ENCODE assay signal across 11 cellular contexts in the genomic region with DNA sequence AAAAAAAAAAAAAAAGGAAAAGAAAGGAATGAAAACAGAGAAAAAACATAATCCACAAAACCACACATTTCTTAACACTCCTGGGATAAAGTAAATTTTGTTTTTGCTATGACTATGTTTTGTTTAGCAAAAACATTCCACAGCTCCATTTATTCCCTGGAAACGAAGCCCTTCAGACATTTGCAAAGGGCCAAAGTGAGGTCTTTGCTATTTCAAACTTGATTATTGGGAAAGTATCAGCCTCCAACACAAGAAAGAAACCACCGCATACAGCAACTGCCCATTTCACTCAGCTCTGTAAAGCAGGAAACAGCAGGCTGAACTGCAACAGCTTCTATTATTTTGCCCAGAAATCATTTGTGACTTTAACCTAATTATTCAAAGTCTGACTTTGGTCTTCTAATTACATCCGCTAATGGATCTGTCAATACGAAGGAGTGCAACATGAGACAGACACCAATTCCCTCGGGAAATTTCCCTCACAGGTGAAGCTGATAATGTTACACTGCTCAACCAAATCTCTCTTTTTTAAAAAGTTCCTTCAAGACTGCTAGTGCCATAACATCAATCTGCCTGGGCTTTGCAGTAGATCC.
DNase-seq lines count a peak whose midpoint lies in the region; ATAC-seq and TF ChIP-seq lines count a peak whose summit lies in the region.
"Had no signal": no experiment of that assay in that cellular context is flagged by ENCODE, and none has a peak within 500 bp of the region (broad histone marks: within the 10 kb centered on the region; RNA-seq: fewer than 3 reads in every experiment).

No MANE protein-coding gene starts in this region.

- no peak overlapping the region for H2AFZ ChIP-seq in SK-N-SH (ENCODE audit: low read depth)

- H3K9me3 ChIP-seq in SK-N-SH (no peaks in the 10 kb centered on the region; the same call in 1 of the 2 replicates), left lung (no peaks in the 10 kb centered on the region), stomach (no peaks in the 10 kb centered on the region)

- TF ChIP-seq EP300 in SK-N-SH (IDR thresholded peaks at IDR 0.05; ENCODE audit: borderline replicate concordance in 1 of 2, low read depth in 1 of 2, low read length in 1 of 2) (peak in 1 of 2 experiments; percentile 93; a peak in 2 of 4 replicates), stomach (IDR thresholded peaks at IDR 0.05) (no peak)

- ATAC-seq in left lung (peak; percentile 29), GM21423 (IDR thresholded peaks at IDR 0.05; ENCODE audit: unreplicated experiment) (no peak), GM18867 (IDR thresholded peaks at IDR 0.05; ENCODE audit: unreplicated experiment) (no peak), GM18498 (IDR thresholded peaks at IDR 0.05; ENCODE audit: unreplicated experiment) (no peak)

- H3K4me1 ChIP-seq in SK-N-SH (ENCODE audit: control insufficient read depth in 1 of 2, insufficient read depth in 2 of 2, low read depth in 1 of 2, low read length in 1 of 2) (peaks cover 6 to 40% of the 10 kb centered on the region in 2 experiments; a peak in 3 of 4 replicates), left lung (peaks cover 0 to 12% of the 10 kb centered on the region in 2 donors), stomach (peaks cover 0 to 24% (median 3%) of the 10 kb centered on the region in 4 donors)

- H3K9ac ChIP-seq in SK-N-SH, result no peak overlapping the region

- no peaks in the 10 kb centered on the region for H4K20me1 ChIP-seq in SK-N-SH (ENCODE audit: insufficient read depth)

- no peaks in the 10 kb centered on the region for H3K27me3 ChIP-seq in SK-N-SH (ENCODE audit: insufficient read depth)
- H3K27me3 ChIP-seq in left lung, result no peaks in the 10 kb centered on the region
- no peaks in the 10 kb centered on the region for H3K27me3 ChIP-seq in stomach

- no peaks in the 10 kb centered on the region for H3K9me2 ChIP-seq in SK-N-SH

- peaks cover 15% of the 10 kb centered on the region; the same call in 1 of the 2 replicates for H3K79me2 ChIP-seq in SK-N-SH (ENCODE audit: insufficient read depth)

- H3K4me2 ChIP-seq in SK-N-SH, result no peak overlapping the region

- H3K27ac ChIP-seq in SK-N-SH (ENCODE audit: low read depth in 2 of 2, low read length in 1 of 2) (peak overlapping the region in 1 of 2 experiments; percentile 96; a peak in 2 of 4 replicates), left lung (peak overlapping the region in 1 of 2 donors; percentile 60), stomach (peak overlapping the region in 1 of 5 donors; percentile 23)

- peak; percentile 19; the same call in 1 of the 2 replicates for TF ChIP-seq RAD21 in SK-N-SH (IDR thresholded peaks at IDR 0.05; ENCODE audit: low read length)

- CTCF ChIA-PET in SK-N-SH (lab: Yijun Ruan, JAX), result interaction anchor here (1.4 kb wide), 1 partner anchor 153 kb away, joined by 4 read pairs; no protein-coding TSS in a partner anchor

- POLR2A ChIA-PET in SK-N-SH (lab: Yijun Ruan, JAX), result interaction anchor here (0.8 to 1.4 kb wide), 4 partner anchors 20 to 75 kb away, joined by 3 to 11 read pairs (median 4); partner anchors contain the start of gene RFTN1

- H3K36me3 ChIP-seq in SK-N-SH (replicated peaks in 1 of 2; ENCODE audit: control insufficient read depth in 1 of 2, insufficient read depth in 2 of 2, low read length in 1 of 2), result peaks cover 0 to 2% of the 10 kb centered on the region in 2 experiments
- no peaks in the 10 kb centered on the region for H3K36me3 ChIP-seq in left lung
- no peaks in the 10 kb centered on the region for H3K36me3 ChIP-seq in stomach

- no peaks in the 10 kb centered on the region for H3F3A ChIP-seq in SK-N-SH (replicated peaks; ENCODE audit: insufficient read depth)

- H3K4me3 ChIP-seq in SK-N-SH (ENCODE audit: low read depth in 2 of 2, low read length in 1 of 2) (no peak overlapping the region), left lung (no peak overlapping the region), stomach (no peak overlapping the region)
- H3K4me3 ChIP-seq: coronary artery had no signal

- DNase-seq in AG20443 (ENCODE audit: low spot score), result peak; percentile 37
- DNase-seq in NCI-H1092 treated with DMSO at 0.1 percent for 48 hours (lab: John Stamatoyannopoulos, UW), result peak; percentile 64
- DNase-seq in SK-N-SH, result peak; percentile 36
- DNase-seq in left lung, result no peak
- no peak for DNase-seq in stomach
- DNase-seq: H7, NCI-H1694 treated with DMSO at 0.1 percent for 48 hours had no signal

- TF ChIP-seq CTCF in SK-N-SH (IDR thresholded peaks at IDR 0.05), result no peak
- no peak for TF ChIP-seq CTCF in left lung (IDR thresholded peaks at IDR 0.05)
- TF ChIP-seq CTCF in stomach (IDR thresholded peaks at IDR 0.05), result no peak

- no peak for TF ChIP-seq POLR2A in stomach (IDR thresholded peaks at IDR 0.05)

- intact Hi-C loops in left lung (cut with DNase I), result no loop called here
- intact Hi-C loops in stomach (cut with DNase I; ENCODE audit: low total_unique reads), result no loop called here

- 43% methylated on average over 5 of the region's 5 CpGs for WGBS in SK-N-SH (ENCODE audit: low lambda C conversion rate)
- 32 to 40% (median 37%) methylated on average over 5 of the region's 5 CpGs for WGBS in stomach, 5 donors

TF ChIP-seq in SK-N-SH, 30 proteins besides CTCF, POLR2A, EP300 and RAD21 (continues in another document):
- TF ChIP-seq FOSL2 (IDR thresholded peaks at IDR 0.05; ENCODE audit: borderline replicate concordance, low read depth) (no peak), MXI1 (IDR thresholded peaks at IDR 0.05; ENCODE audit: low read depth, low read length) (no peak), RXRA (IDR thresholded peaks at IDR 0.05; ENCODE audit: borderline replicate concordance, low read depth) (no peak), NFIC (IDR thresholded peaks at IDR 0.05; ENCODE audit: borderline replicate concordance) (no peak), TAF1 (IDR thresholded peaks at IDR 0.05; ENCODE audit: borderline replicate concordance, low read depth, low read length) (no peak), FOXM1 (IDR thresholded peaks at IDR 0.05; ENCODE audit: low read depth) (no peak), USF1 (IDR thresholded peaks at IDR 0.05; ENCODE audit: borderline replicate concordance, low read depth) (no peak), TCF12 (IDR thresholded peaks at IDR 0.05) (no peak), POLR2AphosphoS5 (IDR thresholded peaks at IDR 0.05; ENCODE audit: low read depth, low read length) (no peak), RCOR1 (IDR thresholded peaks at IDR 0.05; ENCODE audit: low read length) (peak; percentile 71; the same call in 1 of the 2 replicates)
- TF ChIP-seq, protein P1, sequence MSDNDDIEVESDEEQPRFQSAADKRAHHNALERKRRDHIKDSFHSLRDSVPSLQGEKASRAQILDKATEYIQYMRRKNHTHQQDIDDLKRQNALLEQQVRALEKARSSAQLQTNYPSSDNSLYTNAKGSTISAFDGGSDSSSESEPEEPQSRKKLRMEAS (IDR thresholded peaks at IDR 0.05; ENCODE audit: low read depth), result no peak
- TF ChIP-seq, protein P2, sequence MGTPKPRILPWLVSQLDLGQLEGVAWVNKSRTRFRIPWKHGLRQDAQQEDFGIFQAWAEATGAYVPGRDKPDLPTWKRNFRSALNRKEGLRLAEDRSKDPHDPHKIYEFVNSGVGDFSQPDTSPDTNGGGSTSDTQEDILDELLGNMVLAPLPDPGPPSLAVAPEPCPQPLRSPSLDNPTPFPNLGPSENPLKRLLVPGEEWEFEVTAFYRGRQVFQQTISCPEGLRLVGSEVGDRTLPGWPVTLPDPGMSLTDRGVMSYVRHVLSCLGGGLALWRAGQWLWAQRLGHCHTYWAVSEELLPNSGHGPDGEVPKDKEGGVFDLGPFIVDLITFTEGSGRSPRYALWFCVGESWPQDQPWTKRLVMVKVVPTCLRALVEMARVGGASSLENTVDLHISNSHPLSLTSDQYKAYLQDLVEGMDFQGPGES (IDR thresholded peaks at IDR 0.05; ENCODE audit: low read depth, low read length), result no peak
- TF ChIP-seq, protein P3, sequence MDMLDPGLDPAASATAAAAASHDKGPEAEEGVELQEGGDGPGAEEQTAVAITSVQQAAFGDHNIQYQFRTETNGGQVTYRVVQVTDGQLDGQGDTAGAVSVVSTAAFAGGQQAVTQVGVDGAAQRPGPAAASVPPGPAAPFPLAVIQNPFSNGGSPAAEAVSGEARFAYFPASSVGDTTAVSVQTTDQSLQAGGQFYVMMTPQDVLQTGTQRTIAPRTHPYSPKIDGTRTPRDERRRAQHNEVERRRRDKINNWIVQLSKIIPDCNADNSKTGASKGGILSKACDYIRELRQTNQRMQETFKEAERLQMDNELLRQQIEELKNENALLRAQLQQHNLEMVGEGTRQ (IDR thresholded peaks at IDR 0.05; ENCODE audit: borderline replicate concordance, low read depth, low read length), result no peak
- TF ChIP-seq, protein P4, sequence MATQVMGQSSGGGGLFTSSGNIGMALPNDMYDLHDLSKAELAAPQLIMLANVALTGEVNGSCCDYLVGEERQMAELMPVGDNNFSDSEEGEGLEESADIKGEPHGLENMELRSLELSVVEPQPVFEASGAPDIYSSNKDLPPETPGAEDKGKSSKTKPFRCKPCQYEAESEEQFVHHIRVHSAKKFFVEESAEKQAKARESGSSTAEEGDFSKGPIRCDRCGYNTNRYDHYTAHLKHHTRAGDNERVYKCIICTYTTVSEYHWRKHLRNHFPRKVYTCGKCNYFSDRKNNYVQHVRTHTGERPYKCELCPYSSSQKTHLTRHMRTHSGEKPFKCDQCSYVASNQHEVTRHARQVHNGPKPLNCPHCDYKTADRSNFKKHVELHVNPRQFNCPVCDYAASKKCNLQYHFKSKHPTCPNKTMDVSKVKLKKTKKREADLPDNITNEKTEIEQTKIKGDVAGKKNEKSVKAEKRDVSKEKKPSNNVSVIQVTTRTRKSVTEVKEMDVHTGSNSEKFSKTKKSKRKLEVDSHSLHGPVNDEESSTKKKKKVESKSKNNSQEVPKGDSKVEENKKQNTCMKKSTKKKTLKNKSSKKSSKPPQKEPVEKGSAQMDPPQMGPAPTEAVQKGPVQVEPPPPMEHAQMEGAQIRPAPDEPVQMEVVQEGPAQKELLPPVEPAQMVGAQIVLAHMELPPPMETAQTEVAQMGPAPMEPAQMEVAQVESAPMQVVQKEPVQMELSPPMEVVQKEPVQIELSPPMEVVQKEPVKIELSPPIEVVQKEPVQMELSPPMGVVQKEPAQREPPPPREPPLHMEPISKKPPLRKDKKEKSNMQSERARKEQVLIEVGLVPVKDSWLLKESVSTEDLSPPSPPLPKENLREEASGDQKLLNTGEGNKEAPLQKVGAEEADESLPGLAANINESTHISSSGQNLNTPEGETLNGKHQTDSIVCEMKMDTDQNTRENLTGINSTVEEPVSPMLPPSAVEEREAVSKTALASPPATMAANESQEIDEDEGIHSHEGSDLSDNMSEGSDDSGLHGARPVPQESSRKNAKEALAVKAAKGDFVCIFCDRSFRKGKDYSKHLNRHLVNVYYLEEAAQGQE (IDR thresholded peaks at IDR 0.05; ENCODE audit: low read depth, low read length), result no peak

Comparison
In these comparisons a context has a peak if more than half of its experiments do, and no peak if none do; other contexts are left out.
1. DNase-seq: peak in AG20443 (single experiment), NCI-H1092 treated with DMSO at 0.1 percent for 48 hours (single experiment) and SK-N-SH (single experiment); none in left lung (0 of 2) and stomach (single experiment).